10 cellular contexts compared by ENCODE assay signal in the genomic region with DNA sequence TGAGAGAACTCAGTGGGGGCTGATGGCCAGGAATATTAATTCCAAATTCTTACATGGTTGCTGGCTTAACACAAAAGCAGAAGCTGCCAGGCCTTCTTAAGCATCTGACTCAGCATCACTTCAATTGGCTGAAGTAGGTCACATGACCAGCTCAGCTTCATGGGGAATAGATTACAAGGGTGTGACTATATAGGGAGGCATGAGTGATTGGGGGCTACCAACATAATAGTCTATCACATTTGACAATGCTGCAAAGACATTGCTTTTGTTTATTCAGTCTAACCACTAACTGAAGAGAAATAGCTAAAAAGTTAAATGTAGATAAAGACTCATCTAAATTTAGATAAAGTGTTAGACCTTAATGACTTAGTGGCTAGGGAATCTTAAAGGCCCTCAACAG.
DNase-seq lines count a peak whose midpoint lies in the region; ATAC-seq and TF ChIP-seq lines count a peak whose summit lies in the region.
"Had no signal": no experiment of that assay in that cellular context is flagged by ENCODE, and none has a peak within 500 bp of the region (broad histone marks: within the 10 kb centered on the region; RNA-seq: fewer than 3 reads in every experiment).

No MANE protein-coding gene starts in this region.

- H3K36me3 ChIP-seq in lower lobe of right lung = no peaks in the 10 kb centered on the region

- intact Hi-C loops in lower lobe of right lung (cut with DNase I) = no loop called here

- peaks cover 6% of the 10 kb centered on the region for H3K36me3 Mint-ChIP-seq in brain

- H3K9me3 Mint-ChIP-seq in brain = peaks cover 0 to 2% (median 0%) of the 10 kb centered on the region in 5 experiments

- DNase-seq in GM04503 (ENCODE audit: low read depth) (peak; percentile 32), M059J (ENCODE audit: low read depth) (peak; percentile 68), myocyte (ENCODE audit: low read depth) (peak; percentile 56), occipital lobe (lab: John Stamatoyannopoulos, UW) (no peak), globus pallidus (ENCODE audit: low spot score) (no peak), lower lobe of right lung (no peak)
- no peak for DNase-seq in activated T-cell treated with anti-CD3 and anti-CD28 coated beads, Interleukin-2, amount 50 U/mL, for 1 hour
- DNase-seq: activated gamma-delta T cell, testis had no signal

- TF ChIP-seq CTCF in brain (conservative IDR thresholded peaks at IDR 0.05) = no peak
- no peak for TF ChIP-seq CTCF in lower lobe of right lung (IDR thresholded peaks at IDR 0.05)

- no peaks in the 10 kb centered on the region for H3K27me3 ChIP-seq in lower lobe of right lung (ENCODE audit: low read depth)
- H3K27me3 ChIP-seq: testis had no signal

- H3K4me3 Mint-ChIP-seq in brain = peak overlapping the region in 1 of 5 experiments; percentile 3

- H3K27ac Mint-ChIP-seq in brain = peak overlapping the region; percentile 51 to 97 (median 89)

- peaks cover 10% of the 10 kb centered on the region for H3K4me1 Mint-ChIP-seq in brain

- H3K27me3 Mint-ChIP-seq in brain = no peaks in the 10 kb centered on the region

- no peak overlapping the region for H3K27ac ChIP-seq in lower lobe of right lung
- H3K27ac ChIP-seq: testis had no signal

- H3K4me1 ChIP-seq in lower lobe of right lung = no peaks in the 10 kb centered on the region

- H3K4me3 ChIP-seq in lower lobe of right lung = no peak overlapping the region
- H3K4me3 ChIP-seq: testis had no signal

- H3K9me3 ChIP-seq in lower lobe of right lung = no peaks in the 10 kb centered on the region
- H3K9me3 ChIP-seq: testis had no signal

- ATAC-seq in lower lobe of right lung = no peak

Comparison
In these comparisons a context has a peak if more than half of its experiments do, and no peak if none do; other contexts are left out.
1. DNase-seq: peak in GM04503 (single experiment), M059J (single experiment) and myocyte (single experiment); none in occipital lobe (single experiment), activated T-cell treated with anti-CD3 and anti-CD28 coated beads, Interleukin-2, amount 50 U/mL, for 1 hour (single experiment), globus pallidus (single experiment) and lower lobe of right lung (single experiment).